21 cellular contexts compared by ENCODE assay signal in genomic region chr11:28837599-28837998, GRCh38.
"Had no signal": no experiment of that assay in that cellular context is flagged by ENCODE, and none has a peak within 500 bp of the region (broad histone marks: within the 10 kb centered on the region; RNA-seq: fewer than 3 reads in every experiment).

No MANE protein-coding gene starts in this region.

- H3K9me3 ChIP-seq: psoas muscle, testis had no signal

- H3K27me3 Mint-ChIP-seq: activated B cell treated with CpG ODN at 0.5 μM for 24 hours; activated CD4-positive, alpha-beta memory T cell treated with anti-CD3 and anti-CD28 coated beads, Interleukin-2, amount 10 ng/mL, durations not matched to agents 7 days and 5 days; activated naive CD8-positive, alpha-beta T cell treated with anti-CD3 and anti-CD28 coated beads for 36 hours; activated T-helper 17 cell treated with anti-CD3 and anti-CD28 coated beads, Interleukin-2, amount 50 U/mL, for 72 hours; stimulated activated memory B cell treated with anti-CD40 and anti-IgM and Interleukin-4, amounts not matched to agents 10 μg/mL and 1 μg/mL and 100 μg/mL, for 72 hours; type B pancreatic cell had no signal

- H3K4me3 Mint-ChIP-seq: activated B cell treated with CpG ODN at 0.5 μM for 24 hours; activated CD4-positive, alpha-beta memory T cell treated with anti-CD3 and anti-CD28 coated beads, Interleukin-2, amount 10 ng/mL, durations not matched to agents 7 days and 5 days; activated naive CD8-positive, alpha-beta T cell treated with anti-CD3 and anti-CD28 coated beads for 36 hours; activated T-helper 17 cell treated with anti-CD3 and anti-CD28 coated beads, Interleukin-2, amount 50 U/mL, for 72 hours; neural crest cell; stimulated activated memory B cell treated with anti-CD40 and anti-IgM and Interleukin-4, amounts not matched to agents 10 μg/mL and 1 μg/mL and 100 μg/mL, for 72 hours; type B pancreatic cell had no signal

- H3K4me1 Mint-ChIP-seq: activated B cell treated with CpG ODN at 0.5 μM for 24 hours; activated CD4-positive, alpha-beta memory T cell treated with anti-CD3 and anti-CD28 coated beads, Interleukin-2, amount 10 ng/mL, durations not matched to agents 7 days and 5 days; activated naive CD8-positive, alpha-beta T cell treated with anti-CD3 and anti-CD28 coated beads for 36 hours; activated T-helper 17 cell treated with anti-CD3 and anti-CD28 coated beads, Interleukin-2, amount 50 U/mL, for 72 hours; stimulated activated memory B cell treated with anti-CD40 and anti-IgM and Interleukin-4, amounts not matched to agents 10 μg/mL and 1 μg/mL and 100 μg/mL, for 72 hours had no signal

- DNase-seq: activated B cell treated with CpG ODN at 0.5 μM for 24 hours; activated CD4-positive, alpha-beta memory T cell treated with anti-CD3 and anti-CD28 coated beads, Interleukin-2, amount 10 ng/mL, durations not matched to agents 7 days and 5 days; activated CD4-positive, alpha-beta T cell treated with anti-CD3 and anti-CD28 coated beads for 4 hours; activated naive CD4-positive, alpha-beta T cell; activated naive CD8-positive, alpha-beta T cell treated with anti-CD3 and anti-CD28 coated beads for 36 hours; activated T-cell treated with anti-CD3 and anti-CD28 coated beads, Interleukin-2, amount 50 U/mL, for 1 hour; amniotic stem cell; caudate nucleus; dorsolateral prefrontal cortex; erythroblast; psoas muscle; right cardiac atrium; stimulated activated CD4-positive, alpha-beta T cell treated with anti-CD3 and anti-CD28 coated beads, Interleukin-4, amount 100 ng/mL, for 4 hours; T-helper 9 cell; testis had no signal

- H3K4me3 ChIP-seq: dorsolateral prefrontal cortex, lung, psoas muscle, testis had no signal

- H3K36me3 Mint-ChIP-seq: activated naive CD8-positive, alpha-beta T cell treated with anti-CD3 and anti-CD28 coated beads for 36 hours; stimulated activated memory B cell treated with anti-CD40 and anti-IgM and Interleukin-4, amounts not matched to agents 10 μg/mL and 1 μg/mL and 100 μg/mL, for 72 hours; type B pancreatic cell had no signal

- H3K27me3 ChIP-seq: testis had no signal

- H3K9me3 Mint-ChIP-seq: activated B cell treated with CpG ODN at 0.5 μM for 24 hours; neural crest cell; stimulated activated memory B cell treated with anti-CD40 and anti-IgM and Interleukin-4, amounts not matched to agents 10 μg/mL and 1 μg/mL and 100 μg/mL, for 72 hours; type B pancreatic cell had no signal

- ATAC-seq: activated T-helper 17 cell treated with anti-CD3 and anti-CD28 coated beads, Interleukin-2, amount 50 U/mL, for 72 hours; left lobe of liver; psoas muscle; right cardiac atrium; stimulated activated memory B cell treated with anti-CD40 and anti-IgM and Interleukin-4, amounts not matched to agents 10 μg/mL and 1 μg/mL and 100 μg/mL, for 72 hours had no signal

- H3K27ac Mint-ChIP-seq: activated B cell treated with CpG ODN at 0.5 μM for 24 hours; activated CD4-positive, alpha-beta memory T cell treated with anti-CD3 and anti-CD28 coated beads, Interleukin-2, amount 10 ng/mL, durations not matched to agents 7 days and 5 days; activated naive CD8-positive, alpha-beta T cell treated with anti-CD3 and anti-CD28 coated beads for 36 hours; activated T-helper 17 cell treated with anti-CD3 and anti-CD28 coated beads, Interleukin-2, amount 50 U/mL, for 72 hours; stimulated activated memory B cell treated with anti-CD40 and anti-IgM and Interleukin-4, amounts not matched to agents 10 μg/mL and 1 μg/mL and 100 μg/mL, for 72 hours; type B pancreatic cell had no signal

- H3K27ac ChIP-seq: dorsolateral prefrontal cortex, psoas muscle, testis had no signal

- H3K4me1 ChIP-seq: psoas muscle, testis had no signal
